ENCODE assay signal across 8 cellular contexts in genomic region chr13:49690133-49690989, GRCh38. TPM values are rescaled to one million over a fixed set of nuclear protein-coding genes. Genes with fewer than 3 reads are reported as not detected.
DNase-seq lines count a peak whose midpoint lies in the region; ATAC-seq and TF ChIP-seq lines count a peak whose summit lies in the region.

No MANE protein-coding gene starts in this region.

- no peaks in the 10 kb centered on the region for H3K9me3 ChIP-seq in T-helper 17 cell (ENCODE audit: control insufficient read depth, low read length, poor library complexity, severe bottlenecking)

- TF ChIP-seq CTCF in fibroblast of villous mesenchyme (IDR thresholded peaks at IDR 0.05; ENCODE audit: insufficient read depth, low read depth, low read length) = no peak
- TF ChIP-seq CTCF in progenitor cell of endocrine pancreas (IDR thresholded peaks at IDR 0.05; ENCODE audit: unreplicated experiment) = no peak

- H3K4me3 Mint-ChIP-seq in T-helper 17 cell = peak overlapping the region; percentile 90
- H3K4me3 Mint-ChIP-seq in progenitor cell of endocrine pancreas (ENCODE audit: low read depth) = peak overlapping the region; percentile 88

- peak overlapping the region; percentile 75 for H3K4me3 ChIP-seq in fibroblast of villous mesenchyme (ENCODE audit: low read depth, low read length)

- H3K27ac Mint-ChIP-seq in T-helper 17 cell (peak overlapping the region; percentile 62), progenitor cell of endocrine pancreas (peak overlapping the region; percentile 91)

- H3K27me3 Mint-ChIP-seq in T-helper 17 cell (no peaks in the 10 kb centered on the region), progenitor cell of endocrine pancreas (no peaks in the 10 kb centered on the region)

- H3K4me1 Mint-ChIP-seq in T-helper 17 cell (peaks cover 29% of the 10 kb centered on the region), progenitor cell of endocrine pancreas (ENCODE audit: low read depth) (peaks cover 19% of the 10 kb centered on the region)

- no peaks in the 10 kb centered on the region for H3K36me3 Mint-ChIP-seq in T-helper 17 cell (ENCODE audit: low read depth)
- peaks cover 15% of the 10 kb centered on the region for H3K36me3 Mint-ChIP-seq in progenitor cell of endocrine pancreas (ENCODE audit: insufficient read depth)

- DNase-seq in D341Med (ENCODE audit: low spot score) (peak; percentile 49), T-helper 17 cell (no peak), fibroblast of villous mesenchyme (ENCODE audit: low read depth) (peak; percentile 84), progenitor cell of endocrine pancreas (ENCODE audit: low spot score, unreplicated experiment) (no peak), GM19240 (ENCODE audit: insufficient read length, low spot score) (no peak)
- DNase-seq in activated CD4-positive, CD25-positive, alpha-beta regulatory T cell treated with anti-CD3 and anti-CD28 coated beads, Interleukin-2, amount 50 U/mL, for 72 hours = no peak

- ATAC-seq in GM19324 (IDR thresholded peaks at IDR 0.05; ENCODE audit: low FRiP score, unreplicated experiment) (peak; percentile 5), HG03196 (IDR thresholded peaks at IDR 0.05; ENCODE audit: unreplicated experiment) (peak; percentile 16), T-helper 17 cell (no peak)

- H3K9me3 Mint-ChIP-seq in progenitor cell of endocrine pancreas (ENCODE audit: low read depth) = no peaks in the 10 kb centered on the region

RNA-seq across cellular contexts. Expression of gene EBPL, which starts 0.9 kb away (rescaled TPM):
- total RNA-seq in T-helper 17 cell (10 to 100 TPM; 11.8 to 17.1 TPM), fibroblast of villous mesenchyme (39.7 and 52.5 TPM in 2 replicates), progenitor cell of endocrine pancreas (53.9 and 61.9 TPM in 2 replicates)

Comparison
In these comparisons a context has a peak if more than half of its experiments do, and no peak if none do; other contexts are left out.
1. DNase-seq: peak in D341Med (single experiment) and fibroblast of villous mesenchyme (single experiment); none in T-helper 17 cell (0 of 3), progenitor cell of endocrine pancreas (single experiment), GM19240 (single experiment) and activated CD4-positive, CD25-positive, alpha-beta regulatory T cell treated with anti-CD3 and anti-CD28 coated beads, Interleukin-2, amount 50 U/mL, for 72 hours (single experiment).